ENCODE assay signal across 1 cellular context in the genomic region with DNA sequence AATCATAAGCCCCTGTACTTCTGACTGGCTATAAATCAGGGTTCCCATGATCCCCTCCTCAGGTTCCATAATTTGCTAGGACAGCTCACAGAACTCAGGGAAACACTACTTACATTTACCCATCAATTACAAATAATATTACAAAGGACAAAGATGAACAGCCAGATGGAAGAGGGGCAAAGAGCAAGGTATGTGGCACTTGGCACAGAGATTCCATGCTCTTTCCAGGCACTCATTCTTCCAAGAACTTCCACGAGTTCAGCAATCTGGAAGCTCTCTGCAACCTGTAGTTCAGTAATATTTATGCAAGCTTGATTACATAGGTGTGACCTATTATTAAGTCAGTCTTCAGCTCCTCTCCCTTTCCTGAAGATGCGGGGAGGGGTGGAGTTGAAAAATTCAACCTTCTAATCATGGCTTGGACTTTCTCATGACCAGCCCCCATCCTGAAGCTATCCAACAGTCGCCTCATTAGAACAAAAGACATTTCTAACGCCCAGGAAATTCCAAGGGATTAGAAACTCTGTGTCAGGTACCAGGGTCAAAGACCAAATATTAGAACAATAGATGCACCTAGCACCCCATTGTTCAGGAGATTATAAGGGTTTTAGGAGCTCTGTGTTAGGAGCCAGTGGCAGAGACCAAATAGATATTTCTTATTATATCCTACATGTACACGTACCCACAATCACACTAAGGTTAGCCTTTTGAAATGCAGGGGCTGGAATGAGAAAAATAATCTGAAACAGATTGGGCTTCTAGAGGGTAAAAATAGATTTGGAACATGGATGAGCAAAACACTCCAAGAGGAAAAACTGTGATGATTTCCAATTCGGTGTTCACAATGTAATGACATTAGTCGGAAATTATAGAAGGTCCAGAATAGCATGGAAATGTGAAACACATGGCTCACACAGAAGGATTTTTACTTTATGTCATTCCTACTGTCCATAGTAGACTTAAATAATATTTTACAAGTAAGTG.
TF ChIP-seq lines count a peak whose summit lies in the region.

No MANE protein-coding gene starts in this region.

TF ChIP-seq in H1, 55 proteins besides CTCF, POLR2A, EP300 and RAD21:
- no peak for TF ChIP-seq PHF8 (conservative IDR thresholded peaks at IDR 0.05; ENCODE audit: low read depth, low read length)
- peak; percentile 42; the same call in 1 of the 2 replicates for TF ChIP-seq TEAD4 (IDR thresholded peaks at IDR 0.05; ENCODE audit: low read depth, low read length)
- no peak for TF ChIP-seq GTF2F1 (IDR thresholded peaks at IDR 0.05; ENCODE audit: borderline replicate concordance, low read depth, low read length)
TF ChIP-seq in H1: peak in this region for 1.
